11 cellular contexts compared by ENCODE assay signal in the genomic region with DNA sequence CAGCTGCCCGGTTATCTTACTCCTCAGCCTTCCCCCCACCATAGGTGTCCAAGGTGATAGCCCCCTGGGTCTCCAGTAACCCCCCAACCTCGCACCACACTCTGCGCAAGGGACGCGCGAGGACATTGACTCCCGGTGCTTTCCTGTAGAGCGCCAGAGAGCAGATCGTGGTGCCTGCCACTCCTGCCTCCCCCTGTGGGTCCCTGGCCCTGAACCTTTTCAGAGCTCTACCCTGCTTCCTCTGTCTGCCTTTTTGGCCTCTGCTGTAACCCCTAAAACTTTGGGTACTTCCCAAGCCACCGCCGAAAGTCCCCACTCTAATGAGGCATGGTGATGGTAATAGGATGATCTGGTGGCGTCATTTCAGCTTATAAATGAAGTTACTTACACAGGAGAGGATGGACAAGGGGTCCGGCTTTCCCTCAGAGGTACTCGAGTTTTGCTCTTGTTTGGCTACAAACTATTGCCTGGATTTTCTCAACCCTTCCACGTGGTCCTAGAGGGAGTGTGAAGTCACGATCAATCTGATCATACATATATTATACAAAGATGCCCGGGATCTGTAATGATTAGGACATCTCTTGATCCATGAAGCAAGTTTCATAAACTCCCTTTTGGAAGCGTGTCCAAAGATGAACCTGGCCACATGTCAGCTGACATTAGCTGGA. TPM values are rescaled to one million over a fixed set of nuclear protein-coding genes. Genes with fewer than 3 reads are reported as not detected.
A peak's percentile ranks its signal among the peaks of the same experiment; 100 is the strongest.
DNase-seq lines count a peak whose midpoint lies in the region; TF ChIP-seq lines count a peak whose summit lies in the region.
"Had no signal": no experiment of that assay in that cellular context is flagged by ENCODE, and none has a peak within 500 bp of the region (broad histone marks: within the 10 kb centered on the region; RNA-seq: fewer than 3 reads in every experiment).

No MANE protein-coding gene starts in this region.

- peaks cover 62 to 74% (median 73%) of the 10 kb centered on the region in 11 experiments for H3K27me3 ChIP-seq in BLaER1 treated with 17β-estradiol and CSF1 and Interleukin-3, amounts not matched to agents 10 nM and 100 nM
- H3K27me3 ChIP-seq in hepatocyte: peaks cover 9% of the 10 kb centered on the region

- peaks cover 7 to 34% (median 12%) of the 10 kb centered on the region in 10 experiments; a peak in 13 of 20 replicates for H3K4me1 ChIP-seq in BLaER1 treated with 17β-estradiol and CSF1 and Interleukin-3, amounts not matched to agents 10 nM and 100 nM
- H3K4me1 ChIP-seq in hepatocyte (ENCODE audit: insufficient read depth): peaks cover 13% of the 10 kb centered on the region

- no peaks in the 10 kb centered on the region for H3K36me3 ChIP-seq in BLaER1 treated with 17β-estradiol and CSF1 and Interleukin-3, amounts not matched to agents 10 nM and 100 nM
- no peaks in the 10 kb centered on the region for H3K36me3 ChIP-seq in hepatocyte (replicated peaks; ENCODE audit: insufficient read depth, low read depth)

- peak overlapping the region; percentile 62 for H2AFZ ChIP-seq in hepatocyte

- no peak overlapping the region for H3K27ac ChIP-seq in BLaER1 treated with 17β-estradiol and CSF1 and Interleukin-3, amounts not matched to agents 10 nM and 100 nM
- H3K27ac ChIP-seq in angular gyrus (ENCODE audit: low read depth, low read length) (peak overlapping the region; percentile 60), hepatocyte (peak overlapping the region; percentile 99)

- DNase-seq in hepatocyte (ENCODE audit: low spot score): peak; percentile 24
- DNase-seq in retinal pigment epithelial cell (ENCODE audit: low read depth): no peak
- DNase-seq in effector CD4-positive, alpha-beta T cell: no peak
- DNase-seq in A172 (ENCODE audit: low spot score): no peak
- no peak for DNase-seq in HuH-7 (ENCODE audit: low spot score)
- no peak for DNase-seq in NCI-H69 (lab: John Stamatoyannopoulos, UW)
- DNase-seq: activated T-cell treated with anti-CD3 and anti-CD28 coated beads, Interleukin-2, amount 50 U/mL, for 24 hours; NCI-H1048; stimulated activated CD4-positive, alpha-beta T cell treated with anti-CD3 and anti-CD28 coated beads, Interleukin-1b, Interleukin-23, amount 100 ng/mL, for 48 hours had no signal

- peak overlapping the region in 4 of 11 experiments; percentile 77 to 85 (median 80); a peak in 6 of 22 replicates for H3K4me2 ChIP-seq in BLaER1 treated with 17β-estradiol and CSF1 and Interleukin-3, amounts not matched to agents 10 nM and 100 nM
- peak overlapping the region; percentile 89 for H3K4me2 ChIP-seq in hepatocyte

- peaks cover 0 to 14% (median 0%) of the 10 kb centered on the region in 11 experiments; a peak in 3 of 22 replicates for H4K20me1 ChIP-seq in BLaER1 treated with 17β-estradiol and CSF1 and Interleukin-3, amounts not matched to agents 10 nM and 100 nM
- H4K20me1 ChIP-seq in hepatocyte (ENCODE audit: insufficient read depth, poor library complexity, severe bottlenecking): peaks cover 7% of the 10 kb centered on the region

- peaks cover 39% of the 10 kb centered on the region for H3K79me2 ChIP-seq in hepatocyte

- peak overlapping the region in 8 of 10 experiments; percentile 22 to 62 (median 44); a peak in 10 of 20 replicates for H3K4me3 ChIP-seq in BLaER1 treated with 17β-estradiol and CSF1 and Interleukin-3, amounts not matched to agents 10 nM and 100 nM
- H3K4me3 ChIP-seq in hepatocyte (peak overlapping the region; percentile 76), retinal pigment epithelial cell (ENCODE audit: low read length) (peak overlapping the region; percentile 64)

- H3K9me2 ChIP-seq in hepatocyte (replicated peaks; ENCODE audit: insufficient read depth): no peaks in the 10 kb centered on the region

- peaks cover 21 to 38% (median 25%) of the 10 kb centered on the region in 11 experiments for H3K9me3 ChIP-seq in BLaER1 treated with 17β-estradiol and CSF1 and Interleukin-3, amounts not matched to agents 10 nM and 100 nM (replicated peaks in 1 of 11)
- no peaks in the 10 kb centered on the region for H3K9me3 ChIP-seq in hepatocyte (ENCODE audit: low read depth)

- no peak for TF ChIP-seq CTCF in hepatocyte (IDR thresholded peaks at IDR 0.05; ENCODE audit: poor library complexity)
- TF ChIP-seq CTCF in retinal pigment epithelial cell (conservative IDR thresholded peaks at IDR 0.05; ENCODE audit: low read depth, low read length): no peak

- no peak overlapping the region for H3K9ac ChIP-seq in BLaER1 treated with 17β-estradiol and CSF1 and Interleukin-3, amounts not matched to agents 10 nM and 100 nM

- 27% methylated on average over 18 of the region's 18 CpGs for WGBS in hepatocyte (ENCODE audit: low lambda C conversion rate, missing lambda C conversion rate)

RNA-seq across cellular contexts. Expression of a gene that starts 2.1 kb away (rescaled TPM):
- total RNA-seq in hepatocyte: 266 and 289 TPM in 2 replicates
- 126 and 148 TPM in 2 replicates for polyA plus RNA-seq in hepatocyte
- 23.8 and 26.9 TPM in 2 replicates for total RNA-seq in A172 (2014; rRNA removed; shearing (Covaris generic))

Comparison
In these comparisons a context has a peak if more than half of its experiments do, and no peak if none do; other contexts are left out.
1. H3K27ac ChIP-seq: peak in angular gyrus (single experiment) and hepatocyte (single experiment); none in BLaER1 treated with 17β-estradiol and CSF1 and Interleukin-3, amounts not matched to agents 10 nM and 100 nM (0 of 11).
2. Peak in every context shown above with its lines, with median percentiles within 50 percentile points of each other: H3K4me3 ChIP-seq.